ENCODE assay signal across 8 cellular contexts in genomic region chr21:46636550-46637289, GRCh38. TPM values are rescaled to one million over a fixed set of nuclear protein-coding genes. Genes with fewer than 3 reads are reported as not detected.
DNase-seq lines count a peak whose midpoint lies in the region; ATAC-seq and TF ChIP-seq lines count a peak whose summit lies in the region.
"Had no signal": no experiment of that assay in that cellular context is flagged by ENCODE, and none has a peak within 500 bp of the region (broad histone marks: within the 10 kb centered on the region; RNA-seq: fewer than 3 reads in every experiment).

No MANE protein-coding gene starts in this region.

- no peak overlapping the region for H3K9ac ChIP-seq in HUES48 (ENCODE audit: low read depth, low read length)

- peaks cover 31% of the 10 kb centered on the region for H3K36me3 ChIP-seq in HUES48 (ENCODE audit: control insufficient read depth, insufficient read depth, low read length)
- H3K36me3 ChIP-seq in hepatocyte (replicated peaks; ENCODE audit: insufficient read depth, low read depth): no peaks in the 10 kb centered on the region

- TF ChIP-seq CTCF in hepatocyte (IDR thresholded peaks at IDR 0.05; ENCODE audit: poor library complexity): no peak

- peak overlapping the region; percentile 75 for H2AFZ ChIP-seq in hepatocyte

- H3K9me3 ChIP-seq in HUES48 (ENCODE audit: control insufficient read depth, insufficient read depth, low read length) (no peaks in the 10 kb centered on the region), hepatocyte (ENCODE audit: low read depth) (no peaks in the 10 kb centered on the region)

- peaks cover 2% of the 10 kb centered on the region for H3K27me3 Mint-ChIP-seq in activated T-helper 1 cell treated with anti-CD3 and anti-CD28 coated beads, Interleukin-12 subunit alpha, Interleukin-12 subunit beta, Interleukin-2, Interleukin-4 antibody, amounts not matched to agents 30 ng/mL and 10 ng/mL and 1 ng/mL, durations not matched to agents 14 hours and 24 hours and 36 hours (ENCODE audit: insufficient read depth)

- H3K27me3 ChIP-seq in HUES48 (ENCODE audit: control insufficient read depth, insufficient read depth, low read length) (no peaks in the 10 kb centered on the region), hepatocyte (no peaks in the 10 kb centered on the region)

- H3K4me2 ChIP-seq in hepatocyte: peak overlapping the region; percentile 95

- H3K27ac ChIP-seq in HUES48 (ENCODE audit: low read depth, low read length) (no peak overlapping the region), hepatocyte (peak overlapping the region; percentile 98)

- 91% methylated on average over 7 of the region's 7 CpGs for WGBS in hepatocyte (ENCODE audit: low lambda C conversion rate, missing lambda C conversion rate)

- H3K4me1 ChIP-seq in HUES48 (ENCODE audit: control insufficient read depth, insufficient read depth, low read length) (peaks cover 33% of the 10 kb centered on the region), hepatocyte (ENCODE audit: insufficient read depth) (peaks cover 30% of the 10 kb centered on the region)

- peaks cover 22% of the 10 kb centered on the region for H4K20me1 ChIP-seq in hepatocyte (ENCODE audit: insufficient read depth, poor library complexity, severe bottlenecking)

- H3K4me3 ChIP-seq in HUES48 (ENCODE audit: low read depth, low read length): peak overlapping the region; percentile 100
- H3K4me3 ChIP-seq in hepatocyte: peak overlapping the region; percentile 78

- no peaks in the 10 kb centered on the region for H3K9me2 ChIP-seq in hepatocyte (replicated peaks; ENCODE audit: insufficient read depth)

- H3K79me2 ChIP-seq in hepatocyte: peaks cover 56% of the 10 kb centered on the region

- peaks cover 69% of the 10 kb centered on the region for H3K4me1 Mint-ChIP-seq in activated T-helper 1 cell treated with anti-CD3 and anti-CD28 coated beads, Interleukin-12 subunit alpha, Interleukin-12 subunit beta, Interleukin-2, Interleukin-4 antibody, amounts not matched to agents 30 ng/mL and 10 ng/mL and 1 ng/mL, durations not matched to agents 14 hours and 24 hours and 36 hours (ENCODE audit: low read depth)
- peaks cover 62% of the 10 kb centered on the region for H3K4me1 Mint-ChIP-seq in stimulated activated effector memory CD8-positive, alpha-beta T cell treated with anti-CD3 and anti-CD28 coated beads, Interleukin-12 subunit alpha, Interleukin-12 subunit beta, amount 100 ng/mL, for 72 hours

- no peak for ATAC-seq in stimulated activated effector memory CD8-positive, alpha-beta T cell treated with anti-CD3 and anti-CD28 coated beads, Interleukin-12 subunit alpha, Interleukin-12 subunit beta, amount 100 ng/mL, for 72 hours
- ATAC-seq in HG02885 (IDR thresholded peaks at IDR 0.05; ENCODE audit: poor library complexity, unreplicated experiment) (no peak), HG02973 (IDR thresholded peaks at IDR 0.05; ENCODE audit: unreplicated experiment) (no peak)

- DNase-seq in activated T-helper 1 cell treated with anti-CD3 and anti-CD28 coated beads, Interleukin-12 subunit alpha, Interleukin-12 subunit beta, Interleukin-2, Interleukin-4 antibody, amounts not matched to agents 30 ng/mL and 10 ng/mL and 1 ng/mL, durations not matched to agents 14 hours and 24 hours and 36 hours (ENCODE audit: low spot score): no peak
- DNase-seq in hepatocyte (ENCODE audit: low spot score) (no peak), HuH-7.5 (ENCODE audit: low spot score) (no peak)
- DNase-seq in stimulated activated effector memory CD8-positive, alpha-beta T cell treated with anti-CD3 and anti-CD28 coated beads, Interleukin-12 subunit alpha, Interleukin-12 subunit beta, amount 100 ng/mL, for 72 hours (ENCODE audit: low spot score in 2 of 2): no peak

- H3K27ac Mint-ChIP-seq in activated T-helper 1 cell treated with anti-CD3 and anti-CD28 coated beads, Interleukin-12 subunit alpha, Interleukin-12 subunit beta, Interleukin-2, Interleukin-4 antibody, amounts not matched to agents 30 ng/mL and 10 ng/mL and 1 ng/mL, durations not matched to agents 14 hours and 24 hours and 36 hours: peak overlapping the region; percentile 88
- H3K27ac Mint-ChIP-seq in stimulated activated effector memory CD8-positive, alpha-beta T cell treated with anti-CD3 and anti-CD28 coated beads, Interleukin-12 subunit alpha, Interleukin-12 subunit beta, amount 100 ng/mL, for 72 hours: peak overlapping the region; percentile 97

- peaks cover 19% of the 10 kb centered on the region for H3K36me3 Mint-ChIP-seq in activated T-helper 1 cell treated with anti-CD3 and anti-CD28 coated beads, Interleukin-12 subunit alpha, Interleukin-12 subunit beta, Interleukin-2, Interleukin-4 antibody, amounts not matched to agents 30 ng/mL and 10 ng/mL and 1 ng/mL, durations not matched to agents 14 hours and 24 hours and 36 hours (ENCODE audit: low read depth)
- peaks cover 58% of the 10 kb centered on the region for H3K36me3 Mint-ChIP-seq in stimulated activated effector memory CD8-positive, alpha-beta T cell treated with anti-CD3 and anti-CD28 coated beads, Interleukin-12 subunit alpha, Interleukin-12 subunit beta, amount 100 ng/mL, for 72 hours

- H3K4me3 Mint-ChIP-seq in activated T-helper 1 cell treated with anti-CD3 and anti-CD28 coated beads, Interleukin-12 subunit alpha, Interleukin-12 subunit beta, Interleukin-2, Interleukin-4 antibody, amounts not matched to agents 30 ng/mL and 10 ng/mL and 1 ng/mL, durations not matched to agents 14 hours and 24 hours and 36 hours: peak overlapping the region; percentile 93
- H3K4me3 Mint-ChIP-seq in stimulated activated effector memory CD8-positive, alpha-beta T cell treated with anti-CD3 and anti-CD28 coated beads, Interleukin-12 subunit alpha, Interleukin-12 subunit beta, amount 100 ng/mL, for 72 hours: peak overlapping the region; percentile 98

- H3K9me3 Mint-ChIP-seq in activated T-helper 1 cell treated with anti-CD3 and anti-CD28 coated beads, Interleukin-12 subunit alpha, Interleukin-12 subunit beta, Interleukin-2, Interleukin-4 antibody, amounts not matched to agents 30 ng/mL and 10 ng/mL and 1 ng/mL, durations not matched to agents 14 hours and 24 hours and 36 hours: no peaks in the 10 kb centered on the region
- H3K9me3 Mint-ChIP-seq in stimulated activated effector memory CD8-positive, alpha-beta T cell treated with anti-CD3 and anti-CD28 coated beads, Interleukin-12 subunit alpha, Interleukin-12 subunit beta, amount 100 ng/mL, for 72 hours: no peaks in the 10 kb centered on the region

- intact Hi-C loops in activated T-helper 1 cell treated with anti-CD3 and anti-CD28 coated beads, Interleukin-12 subunit alpha, Interleukin-12 subunit beta, Interleukin-2, Interleukin-4 antibody, amounts not matched to agents 30 ng/mL and 10 ng/mL and 1 ng/mL, durations not matched to agents 14 hours and 24 hours and 36 hours (cut with micrococcal nuclease): no loop called here

RNA-seq across cellular contexts. Expression of gene PRMT2, which starts 1.2 kb away (rescaled TPM):
- 55.7 and 58.7 TPM in 2 replicates for total RNA-seq in activated T-helper 1 cell treated with anti-CD3 and anti-CD28 coated beads, Interleukin-12 subunit alpha, Interleukin-12 subunit beta, Interleukin-2, Interleukin-4 antibody, amounts not matched to agents 30 ng/mL and 10 ng/mL and 1 ng/mL, durations not matched to agents 14 hours and 24 hours and 36 hours
- 79.7 and 86.5 TPM in 2 replicates for total RNA-seq in hepatocyte
- 98.1 and 108 TPM in 2 replicates for polyA plus RNA-seq in hepatocyte

RNA-seq across cellular contexts. Expression of gene S100B, which starts 31.8 kb away (rescaled TPM):
- not detected in 2 replicates for total RNA-seq in activated T-helper 1 cell treated with anti-CD3 and anti-CD28 coated beads, Interleukin-12 subunit alpha, Interleukin-12 subunit beta, Interleukin-2, Interleukin-4 antibody, amounts not matched to agents 30 ng/mL and 10 ng/mL and 1 ng/mL, durations not matched to agents 14 hours and 24 hours and 36 hours
- total RNA-seq in hepatocyte: not detected in 2 replicates
- not detected in 2 replicates for polyA plus RNA-seq in hepatocyte
- total RNA-seq: T-helper 2 cell treated with Interferon-gamma antibody and Interleukin-4, amounts not matched to agents 100 ng/mL and 5 ng/mL, for 36 hours had no signal
